ENCODE assay signal across 23 cellular contexts in the genomic region with DNA sequence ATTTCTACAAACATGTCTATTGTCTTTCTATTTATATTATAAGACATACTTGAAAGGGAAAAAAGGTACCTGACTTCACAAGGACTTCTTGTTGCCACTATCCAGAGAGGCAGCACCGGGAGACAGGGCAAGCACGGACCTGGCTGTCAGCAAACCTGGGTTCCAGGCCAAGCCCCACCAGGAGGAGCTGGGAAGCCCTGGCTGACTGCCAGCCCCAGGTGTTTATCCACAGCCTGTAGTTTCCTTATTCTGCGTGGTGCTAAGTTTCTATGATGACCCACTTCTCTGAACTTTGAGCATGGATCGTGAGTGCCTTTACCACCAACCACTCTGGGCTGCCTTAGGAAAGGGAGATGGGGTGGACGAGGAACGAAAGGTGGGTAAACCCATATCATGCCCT. TPM values are rescaled to one million over a fixed set of nuclear protein-coding genes. Genes with fewer than 3 reads are reported as not detected.
DNase-seq lines count a peak whose midpoint lies in the region; ATAC-seq, FAIRE-seq and TF ChIP-seq lines count a peak whose summit lies in the region.
"Had no signal": no experiment of that assay in that cellular context is flagged by ENCODE, and none has a peak within 500 bp of the region (broad histone marks: within the 10 kb centered on the region; RNA-seq: fewer than 3 reads in every experiment).

No MANE protein-coding gene starts in this region.

- intact Hi-C loops in Caco-2 (cut with micrococcal nuclease; ENCODE audit: unreplicated experiment) (loop anchor here (1.0 kb wide), 3 partner anchors 16 to 31 kb away; a partner anchor contains a TSS), prostate gland (cut with DNase I) (no loop called here)

- H3K27ac ChIP-seq in esophagus (ENCODE audit: low read depth in 2 of 2, low read length in 1 of 2): peak overlapping the region; percentile 18 to 71
- peak overlapping the region; percentile 35 to 44 for H3K27ac ChIP-seq in prostate gland
- H3K27ac ChIP-seq: PC-9 had no signal

- peaks cover 19% of the 10 kb centered on the region for H3K4me1 ChIP-seq in Caco-2
- H3K4me1 ChIP-seq in esophagus (ENCODE audit: control insufficient read depth in 2 of 2, insufficient read depth in 2 of 2, low read length in 1 of 2): peaks cover 4 to 12% of the 10 kb centered on the region in 2 donors
- H3K4me1 ChIP-seq in prostate gland (replicated peaks): no peaks in the 10 kb centered on the region
- H3K4me1 ChIP-seq in HAP-1: peaks cover 9% of the 10 kb centered on the region

- H3K4me3 ChIP-seq in Caco-2 (ENCODE audit: low read depth, low read length) (no peak overlapping the region), esophagus (ENCODE audit: low read depth in 1 of 2, low read length in 2 of 2) (no peak overlapping the region), prostate gland (no peak overlapping the region), HAP-1 (no peak overlapping the region)
- H3K4me3 ChIP-seq: K562, PC-9, smooth muscle cell, vagina had no signal

- no peak for FAIRE-seq in RCC 7860 (lab: Jason Lieb, UNC)
- FAIRE-seq: GM18507, GM19239 had no signal

- peak overlapping the region; percentile 96 for H3K27ac Mint-ChIP-seq in Caco-2 (ENCODE audit: unreplicated experiment)
- H3K27ac Mint-ChIP-seq: activated CD4-positive, alpha-beta T cell treated with anti-CD3 and anti-CD28 coated beads, Interleukin-2, amount 10 ng/mL, durations not matched to agents 24 days and 14 days; activated T-cell treated with anti-CD3 and anti-CD28 coated beads, Interleukin-2, amount 50 U/mL, for 24 hours; stimulated activated effector memory CD8-positive, alpha-beta T cell treated with anti-CD3 and anti-CD28 coated beads, Interleukin-12 subunit alpha, Interleukin-12 subunit beta, amount 100 ng/mL, for 72 hours had no signal

- H3K4me1 Mint-ChIP-seq in Caco-2 (ENCODE audit: low read depth, unreplicated experiment): peaks cover 21% of the 10 kb centered on the region

- POLR2A ChIA-PET in Caco-2 (lab: Charles Lee): no interaction called here

- no peak overlapping the region for H3K4me3 Mint-ChIP-seq in Caco-2 (ENCODE audit: unreplicated experiment)
- H3K4me3 Mint-ChIP-seq: activated CD4-positive, alpha-beta T cell treated with anti-CD3 and anti-CD28 coated beads, Interleukin-2, amount 10 ng/mL, durations not matched to agents 24 days and 14 days; activated T-cell treated with anti-CD3 and anti-CD28 coated beads, Interleukin-2, amount 50 U/mL, for 24 hours; stimulated activated effector memory CD8-positive, alpha-beta T cell treated with anti-CD3 and anti-CD28 coated beads, Interleukin-12 subunit alpha, Interleukin-12 subunit beta, amount 100 ng/mL, for 72 hours had no signal

- no peaks in the 10 kb centered on the region for H3K9me3 Mint-ChIP-seq in Caco-2 (ENCODE audit: unreplicated experiment)
- H3K9me3 Mint-ChIP-seq: activated CD4-positive, alpha-beta T cell treated with anti-CD3 and anti-CD28 coated beads, Interleukin-2, amount 10 ng/mL, durations not matched to agents 24 days and 14 days; activated T-cell treated with anti-CD3 and anti-CD28 coated beads, Interleukin-2, amount 50 U/mL, for 24 hours; stimulated activated effector memory CD8-positive, alpha-beta T cell treated with anti-CD3 and anti-CD28 coated beads, Interleukin-12 subunit alpha, Interleukin-12 subunit beta, amount 100 ng/mL, for 72 hours had no signal

- H3K27me3 ChIP-seq in Caco-2 (replicated peaks; ENCODE audit: control insufficient read depth, insufficient read depth, low read length): no peaks in the 10 kb centered on the region
- H3K27me3 ChIP-seq in esophagus (ENCODE audit: control insufficient read depth in 1 of 2, insufficient read depth in 2 of 2, low read length in 2 of 2): no peaks in the 10 kb centered on the region
- H3K27me3 ChIP-seq in prostate gland (replicated peaks; ENCODE audit: insufficient read depth): no peaks in the 10 kb centered on the region
- H3K27me3 ChIP-seq in HAP-1 (ENCODE audit: low read depth): no peaks in the 10 kb centered on the region
- H3K27me3 ChIP-seq: vagina had no signal

- no peaks in the 10 kb centered on the region for H3K27me3 Mint-ChIP-seq in Caco-2 (ENCODE audit: insufficient read depth, unreplicated experiment)
- H3K27me3 Mint-ChIP-seq: activated CD4-positive, alpha-beta T cell treated with anti-CD3 and anti-CD28 coated beads, Interleukin-2, amount 10 ng/mL, durations not matched to agents 24 days and 14 days; activated T-cell treated with anti-CD3 and anti-CD28 coated beads, Interleukin-2, amount 50 U/mL, for 24 hours had no signal

- in situ Hi-C loops in HAP-1 (cut with MboI; ENCODE audit: low sequenced_read_pairs): no loop called here

- no TSS peak for BruUV-seq in Caco-2 (replicated peaks; lab: Mats Ljungman, UMichigan)

- no peak for ATAC-seq in HG03354 (IDR thresholded peaks at IDR 0.05; ENCODE audit: poor library complexity, severe bottlenecking, unreplicated experiment)
- ATAC-seq: K562; stimulated activated effector memory CD8-positive, alpha-beta T cell treated with anti-CD3 and anti-CD28 coated beads, Interleukin-12 subunit alpha, Interleukin-12 subunit beta, amount 100 ng/mL, for 72 hours had no signal

- H3K36me3 ChIP-seq in Caco-2 (ENCODE audit: control insufficient read depth, insufficient read depth, low read length): no peaks in the 10 kb centered on the region
- H3K36me3 ChIP-seq in esophagus (ENCODE audit: control insufficient read depth in 2 of 2, insufficient read depth in 2 of 2, low read length in 1 of 2): no peaks in the 10 kb centered on the region
- H3K36me3 ChIP-seq in prostate gland: no peaks in the 10 kb centered on the region
- no peaks in the 10 kb centered on the region for H3K36me3 ChIP-seq in HAP-1 (replicated peaks)
- H3K36me3 ChIP-seq: vagina had no signal

- no peaks in the 10 kb centered on the region for H3K36me3 Mint-ChIP-seq in Caco-2 (ENCODE audit: insufficient read depth, unreplicated experiment)
- H3K36me3 Mint-ChIP-seq: stimulated activated effector memory CD8-positive, alpha-beta T cell treated with anti-CD3 and anti-CD28 coated beads, Interleukin-12 subunit alpha, Interleukin-12 subunit beta, amount 100 ng/mL, for 72 hours had no signal

- no peak for DNase-seq in Caco-2
- DNase-seq in NCI-H2029 (lab: John Stamatoyannopoulos, UW): peak; percentile 16
- DNase-seq in prostate gland (ENCODE audit: low spot score): peak; percentile 60
- DNase-seq in HAP-1 (ENCODE audit: low spot score in 2 of 2): no peak
- DNase-seq in Ammon's horn (ENCODE audit: low spot score): no peak
- no peak for DNase-seq in RCC 7860 (ENCODE audit: low spot score)
- DNase-seq: activated CD4-positive, alpha-beta T cell treated with anti-CD3 and anti-CD28 coated beads, Interleukin-2, amount 10 ng/mL, durations not matched to agents 24 days and 14 days; activated T-cell treated with anti-CD3 and anti-CD28 coated beads, Interleukin-2, amount 50 U/mL, for 24 hours; head of caudate nucleus; NCI-H1092 treated with DMSO at 0.1 percent for 48 hours; NCI-H510A treated with DMSO at 0.1 percent for 48 hours had no signal

- CTCF ChIA-PET in Caco-2 (lab: Charles Lee): no interaction called here

- 48% methylated on average over 6 of the region's 6 CpGs for WGBS in esophagus, 2 donors
- WGBS in prostate gland: 53% methylated on average over 6 of the region's 6 CpGs

- H3K9me3 ChIP-seq in Caco-2: no peaks in the 10 kb centered on the region
- H3K9me3 ChIP-seq in esophagus (ENCODE audit: control insufficient read depth in 2 of 2, insufficient read depth in 1 of 2, low read depth in 1 of 2, low read length in 1 of 2): no peaks in the 10 kb centered on the region
- H3K9me3 ChIP-seq in prostate gland: no peaks in the 10 kb centered on the region
- no peaks in the 10 kb centered on the region for H3K9me3 ChIP-seq in HAP-1
- H3K9me3 ChIP-seq: vagina had no signal

- no peak for TF ChIP-seq POLR2A in prostate gland (IDR thresholded peaks at IDR 0.05)

- TF ChIP-seq CTCF in Caco-2 (IDR thresholded peaks at IDR 0.05; ENCODE audit: insufficient read depth in 1 of 2, low read depth in 1 of 2, low read length in 1 of 2, severe bottlenecking in 1 of 2, unreplicated experiment in 1 of 2): no peak
- TF ChIP-seq CTCF in prostate gland (IDR thresholded peaks at IDR 0.05): no peak

RNA-seq across cellular contexts. Expression of a gene that starts 20.5 kb away (rescaled TPM):
- 6.8 and 6.9 TPM in 2 replicates for total RNA-seq in Caco-2 (2022)
- polyA plus RNA-seq in esophagus: 1 to 10 TPM; 1.7 to 4.2 TPM
- 10 to 100 TPM in 1 of 2 donors, 1 to 10 TPM in 1; 6.9 to 11.3 TPM for total RNA-seq in prostate gland
- total RNA-seq: K562 had no signal
- polyA plus RNA-seq: K562 had no signal

RNA-seq across cellular contexts. Expression of a gene that starts 39.2 kb away (rescaled TPM):
- total RNA-seq in Caco-2 (2022) (not detected in 2 replicates), prostate gland (not detected)
- polyA plus RNA-seq in esophagus: not detected
- total RNA-seq: activated CD4-positive, alpha-beta T cell treated with anti-CD3 and anti-CD28 coated beads, Interleukin-2, amount 10 ng/mL, durations not matched to agents 24 days and 14 days; cerebellum; K562; kidney epithelial cell; osteocyte; PC-9; smooth muscle cell; vagina had no signal
- polyA plus RNA-seq: K562, smooth muscle cell had no signal

Comparison
In these comparisons a context has a peak if more than half of its experiments do, and no peak if none do; other contexts are left out.
1. DNase-seq: peak in NCI-H2029 (single experiment) and prostate gland (single experiment); none in Caco-2 (0 of 2), HAP-1 (0 of 2), Ammon's horn (single experiment) and RCC 7860 (single experiment).